8 cellular contexts compared by ENCODE assay signal in the genomic region with DNA sequence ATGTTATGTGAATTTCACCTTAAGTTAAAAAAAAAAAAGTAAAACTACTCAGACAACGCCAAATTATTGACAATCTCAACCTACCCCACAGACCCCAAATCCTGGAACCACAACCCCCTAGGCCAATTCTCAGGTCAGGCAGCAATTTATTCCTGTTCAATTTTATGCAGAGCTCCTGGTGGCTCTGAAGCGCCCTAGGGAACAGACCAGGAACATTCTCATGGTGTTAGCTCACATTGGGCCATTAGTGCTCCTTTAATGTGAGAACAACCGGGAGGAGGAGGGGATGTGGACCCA. TPM values are rescaled to one million over a fixed set of nuclear protein-coding genes. Genes with fewer than 3 reads are reported as not detected.
DNase-seq lines count a peak whose midpoint lies in the region; ATAC-seq and TF ChIP-seq lines count a peak whose summit lies in the region.

No MANE protein-coding gene starts in this region.

- peaks cover 3% of the 10 kb centered on the region for H3K36me3 Mint-ChIP-seq in dendritic cell treated with granulocyte-macrophage colony-stimulating factor and Interleukin-4, amounts not matched to agents 40 ng/mL and 50 ng/mL, for 4 days (ENCODE audit: low read depth)
- H3K36me3 Mint-ChIP-seq in naive thymus-derived CD8-positive, alpha-beta T cell = no peaks in the 10 kb centered on the region

- peaks cover 20% of the 10 kb centered on the region for H3K27me3 Mint-ChIP-seq in dendritic cell treated with granulocyte-macrophage colony-stimulating factor and Interleukin-4, amounts not matched to agents 40 ng/mL and 50 ng/mL, for 4 days
- peaks cover 2 to 8% (median 7%) of the 10 kb centered on the region in 5 donors for H3K27me3 Mint-ChIP-seq in naive thymus-derived CD8-positive, alpha-beta T cell

- peaks cover 10% of the 10 kb centered on the region; the same call in 1 of the 2 replicates for H3K9me1 ChIP-seq in IMR-90 (ENCODE audit: insufficient read depth, low read length)

- H3K4me3 ChIP-seq in AG04450 (ENCODE audit: low read depth, low read length) (peak overlapping the region; percentile 63), IMR-90 (ENCODE audit: insufficient read depth, low read depth, low read length) (peak overlapping the region; percentile 70), mucosa of descending colon (no peak overlapping the region)

- H3K36me3 ChIP-seq in IMR-90 (ENCODE audit: control insufficient read depth, insufficient read depth, low read length) (no peaks in the 10 kb centered on the region), mucosa of descending colon (ENCODE audit: low read depth) (no peaks in the 10 kb centered on the region)

- TF ChIP-seq POLR2A in IMR-90 (IDR thresholded peaks at IDR 0.05; ENCODE audit: low read depth, low read length) = no peak

- H3K27ac Mint-ChIP-seq in dendritic cell treated with granulocyte-macrophage colony-stimulating factor and Interleukin-4, amounts not matched to agents 40 ng/mL and 50 ng/mL, for 4 days = peak overlapping the region; percentile 66
- H3K27ac Mint-ChIP-seq in naive thymus-derived CD8-positive, alpha-beta T cell = peak overlapping the region in 7 of 10 donors; percentile 18 to 62 (median 34)

- WGBS in IMR-90 (ENCODE audit: extremely low coverage in 2 of 2, insufficient read length in 1 of 2), 2 experiments = 71% methylated on average over 1 of the region's 3 CpGs; no CpG with 5 or more reads in 1 of the 2 experiments

- peak overlapping the region; percentile 84 for H3K4ac ChIP-seq in IMR-90 (ENCODE audit: low read depth, low read length)

- dilution Hi-C loops in IMR-90 (cut with HindIII; ENCODE audit: low sequenced_read_pairs, unreplicated experiment) = no loop called here

- CTCF ChIA-PET in AG04450 (lab: Charles Lee) (interaction anchor here (0.6 to 1.1 kb wide), 2 partner anchors 243 to 1946 kb away, joined by 3 read pairs; no protein-coding TSS in a partner anchor), IMR-90 (lab: Yijun Ruan, JAX) (no interaction called here)

- no peak for ATAC-seq in IMR-90 (ENCODE audit: low read depth)
- ATAC-seq in naive thymus-derived CD8-positive, alpha-beta T cell = no peak
- ATAC-seq in mucosa of descending colon = no peak

- peak overlapping the region; percentile 64 for H4K91ac ChIP-seq in IMR-90 (ENCODE audit: insufficient read depth, low read depth, low read length)

- H3K14ac ChIP-seq in IMR-90 (replicated peaks; ENCODE audit: low read depth, low read length) = peak overlapping the region; percentile 91

- H3K4me3 Mint-ChIP-seq in dendritic cell treated with granulocyte-macrophage colony-stimulating factor and Interleukin-4, amounts not matched to agents 40 ng/mL and 50 ng/mL, for 4 days = peak overlapping the region; percentile 77
- peak overlapping the region; percentile 78 to 90 (median 82) for H3K4me3 Mint-ChIP-seq in naive thymus-derived CD8-positive, alpha-beta T cell

- H3K27ac ChIP-seq in AG04450 (ENCODE audit: low read depth, low read length) (no peak overlapping the region), IMR-90 (ENCODE audit: insufficient read depth, low read length) (no peak overlapping the region)

- intact Hi-C loops in IMR-90 (cut with micrococcal nuclease) = no loop called here
- intact Hi-C loops in dendritic cell treated with granulocyte-macrophage colony-stimulating factor and Interleukin-4, amounts not matched to agents 40 ng/mL and 50 ng/mL, for 4 days (cut with micrococcal nuclease) = loop anchor here (2.0 to 5.0 kb wide), 2 partner anchors 69 to 82 kb away; no protein-coding TSS in a partner anchor
- intact Hi-C loops in mucosa of descending colon (cut with DNase I, micrococcal nuclease) = no loop called here

- H2BK120ac ChIP-seq in IMR-90 (ENCODE audit: low read depth, low read length) = peak overlapping the region; percentile 86

- H3K9ac ChIP-seq in IMR-90 (ENCODE audit: low read depth, low read length) = peak overlapping the region; percentile 47; the same call in 1 of the 2 replicates

- no peak for TF ChIP-seq RAD21 in IMR-90 (IDR thresholded peaks at IDR 0.05; ENCODE audit: low read length)

- no peaks in the 10 kb centered on the region for H4K20me1 ChIP-seq in IMR-90 (ENCODE audit: insufficient read depth, low read length)

- no peak overlapping the region for H2BK5ac ChIP-seq in IMR-90 (ENCODE audit: low read depth, low read length, poor library complexity, severe bottlenecking)

- H3K4me1 ChIP-seq in IMR-90 (ENCODE audit: control insufficient read depth, insufficient read depth, low read length) (peaks cover 8% of the 10 kb centered on the region), mucosa of descending colon (ENCODE audit: low read depth) (peaks cover 15% of the 10 kb centered on the region)

- H4K8ac ChIP-seq in IMR-90 (ENCODE audit: low read depth in 2 of 2, low read length in 2 of 2) = peak overlapping the region; percentile 43 to 94; a peak in 3 of 4 replicates

- H2BK15ac ChIP-seq in IMR-90 (ENCODE audit: low read depth, low read length) = peak overlapping the region; percentile 97; the same call in 2 of the 3 replicates

- H3K4me2 ChIP-seq in IMR-90 (ENCODE audit: low read depth, low read length) = peak overlapping the region; percentile 80

- no TSS peak for BruUV-seq in IMR-90 (replicated peaks; lab: Mats Ljungman, UMichigan)

- H3K27me3 ChIP-seq in AG04450 (ENCODE audit: control insufficient read depth, insufficient read depth, low read length) = no peaks in the 10 kb centered on the region
- H3K27me3 ChIP-seq in IMR-90 (ENCODE audit: control insufficient read depth, insufficient read depth, low read length) = no peaks in the 10 kb centered on the region

- TF ChIP-seq CTCF in AG04450 (IDR thresholded peaks at IDR 0.05; ENCODE audit: low read depth, low read length) (no peak), IMR-90 (conservative IDR thresholded peaks at IDR 0.05; ENCODE audit: low read depth, low read length) (no peak), mucosa of descending colon (IDR thresholded peaks at IDR 0.05) (no peak)

- H3K23ac ChIP-seq in IMR-90 (ENCODE audit: low read depth, low read length) = peak overlapping the region; percentile 83; the same call in 1 of the 2 replicates

- POLR2A ChIA-PET in AG04450 (lab: Yijun Ruan, JAX) (no interaction called here), IMR-90 (lab: Charles Lee; ENCODE audit: unreplicated experiment) (no interaction called here)
- POLR2A ChIA-PET in naive thymus-derived CD8-positive, alpha-beta T cell (lab: Charles Lee) = interaction anchor here (1.1 to 1.7 kb wide), 2 partner anchors 12 to 70 kb away, joined by 5 to 6 read pairs; partner anchors contain the start of gene COQ8A

- peaks cover 3 to 22% of the 10 kb centered on the region in 2 experiments for H3K79me1 ChIP-seq in IMR-90 (ENCODE audit: low read depth in 1 of 2, low read length in 2 of 2)

- peak overlapping the region; percentile 21; the same call in 1 of the 2 replicates for H4K5ac ChIP-seq in IMR-90 (ENCODE audit: low read depth, low read length)

- H2AK9ac ChIP-seq in IMR-90 (replicated peaks; ENCODE audit: low read depth, low read length, poor library complexity) = peak overlapping the region; percentile 93

- peaks cover 25% of the 10 kb centered on the region for H3K4me1 Mint-ChIP-seq in dendritic cell treated with granulocyte-macrophage colony-stimulating factor and Interleukin-4, amounts not matched to agents 40 ng/mL and 50 ng/mL, for 4 days (ENCODE audit: low read depth)
- H3K4me1 Mint-ChIP-seq in naive thymus-derived CD8-positive, alpha-beta T cell = peaks cover 3 to 19% (median 12%) of the 10 kb centered on the region in 4 donors

- no peak for DNase-seq in AG04450 (ENCODE audit: low read depth, low spot score)
- no peak for DNase-seq in IMR-90
- DNase-seq in naive thymus-derived CD8-positive, alpha-beta T cell = no peak
- DNase-seq in DMS114 treated with DMSO at 0.1 percent for 48 hours (lab: John Stamatoyannopoulos, UW; ENCODE audit: unreplicated experiment) = no peak
- DNase-seq in AG08395 (ENCODE audit: low spot score) = no peak
- DNase-seq in mucosa of descending colon = no peak
- DNase-seq in germinal center (ENCODE audit: low spot score) = no peak

- H2AK5ac ChIP-seq in IMR-90 (ENCODE audit: low read depth, low read length) = peak overlapping the region; percentile 51

- peak overlapping the region; percentile 99 for H2AFZ ChIP-seq in IMR-90 (replicated peaks; ENCODE audit: low read length, poor library complexity)

- no peak overlapping the region; the same call in 1 of the 2 replicates for H3K56ac ChIP-seq in IMR-90 (ENCODE audit: extremely low read depth, insufficient read depth, low read length)

- no peak overlapping the region; the same call in 1 of the 2 replicates for H2BK20ac ChIP-seq in IMR-90 (ENCODE audit: low read depth, low read length)

- H3K18ac ChIP-seq in IMR-90 (ENCODE audit: low read depth, low read length) = peak overlapping the region; percentile 4; the same call in 1 of the 2 replicates

- H3K9me3 ChIP-seq in AG04450 (ENCODE audit: control insufficient read depth, insufficient read depth, low read length) = no peaks in the 10 kb centered on the region; the same call in 1 of the 2 replicates
- no peaks in the 10 kb centered on the region for H3K9me3 ChIP-seq in IMR-90 (ENCODE audit: control insufficient read depth, insufficient read depth, low read length)
- H3K9me3 ChIP-seq in mucosa of descending colon = no peaks in the 10 kb centered on the region

- H3K9me3 Mint-ChIP-seq in dendritic cell treated with granulocyte-macrophage colony-stimulating factor and Interleukin-4, amounts not matched to agents 40 ng/mL and 50 ng/mL, for 4 days = no peaks in the 10 kb centered on the region
- no peaks in the 10 kb centered on the region for H3K9me3 Mint-ChIP-seq in naive thymus-derived CD8-positive, alpha-beta T cell

- in situ Hi-C loops in IMR-90 (cut with MboI; ENCODE audit: low sequenced_read_pairs) = no loop called here

TF ChIP-seq in IMR-90, 13 proteins besides CTCF, POLR2A, EP300 and RAD21 (continues in another document):
- TF ChIP-seq BHLHE40 (IDR thresholded peaks at IDR 0.05; ENCODE audit: low read depth, low read length) = no peak
- TF ChIP-seq MAZ (IDR thresholded peaks at IDR 0.05; ENCODE audit: borderline replicate concordance, low read depth, low read length) = no peak
- no peak for TF ChIP-seq CHD1 (IDR thresholded peaks at IDR 0.05; ENCODE audit: low read depth, low read length)

RNA-seq across cellular contexts. Expression of gene PSEN2, which starts 0.4 kb away (rescaled TPM):
- polyA plus RNA-seq in AG04450 (2011; rRNA removed) (12.1 and 13.6 TPM in 2 replicates), IMR-90 (2012; rRNA removed) (14.4 and 15.0 TPM in 2 replicates)
- 17.2 and 19.3 TPM in 2 replicates for polyA minus RNA-seq in AG04450 (2011; rRNA and poly(A)+ RNA removed)
- total RNA-seq in IMR-90 (2012; rRNA removed) (20.0 and 24.4 TPM in 2 replicates), mucosa of descending colon (10 to 100 TPM; 20.3 to 30.7 (median 24.1) TPM)
- 10.8 and 14.7 TPM in 2 replicates for polyA plus RNA-seq in IMR-90 (2012; cell fraction: cytosol; rRNA removed)
- polyA plus RNA-seq in IMR-90 (2012; cell fraction: nucleus; rRNA removed; ENCODE audit: low replicate concordance) = 25.2 and 30.9 TPM in 2 replicates
- total RNA-seq in naive thymus-derived CD8-positive, alpha-beta T cell = 1 to 10 TPM; 3.7 to 3.9 TPM
- 1 to 10 TPM; 1.5 to 3.8 (median 2.5) TPM for polyA plus RNA-seq in naive thymus-derived CD8-positive, alpha-beta T cell
